In genomic region chr7:158703679-158704523, GRCh38 we compare ENCODE assay signal across 8 cellular contexts. TPM values are rescaled to one million over a fixed set of nuclear protein-coding genes. Genes with fewer than 3 reads are reported as not detected.
DNase-seq lines count a peak whose midpoint lies in the region; ATAC-seq and TF ChIP-seq lines count a peak whose summit lies in the region.
"Not testable (repeated sequence)": the region's sequence is repeated elsewhere in the genome, so short reads cannot be mapped to it uniquely, and the experiment has no call there.

No MANE protein-coding gene starts in this region.

- CTCF ChIA-PET in CD4-positive, alpha-beta memory T cell (lab: Charles Lee; ENCODE audit: partially characterized antibody), result interaction anchor here (0.7 to 1.8 kb wide), 3 partner anchors 7 to 272 kb away, joined by 3 to 11 read pairs (median 4); no protein-coding TSS in a partner anchor

- WGBS in esophagus muscularis mucosa, result 67% methylated on average over 5 of the region's 23 CpGs
- 23% methylated on average over 23 of the region's 23 CpGs for WGBS in liver
- 14 to 50% (median 17%) methylated on average over 15 to 23 of the region's 23 CpGs for WGBS in ovary, 3 donors

- H3K27me3 ChIP-seq in CD4-positive, alpha-beta memory T cell (ENCODE audit: insufficient read depth, low read length); Karpas-422 (ENCODE audit: low read length); esophagus muscularis mucosa; liver (ENCODE audit: control insufficient read depth in 4 of 4, insufficient read depth in 4 of 4, low read length in 3 of 4); ovary; tibial artery: not testable (repeated sequence)

- H3K4me2 ChIP-seq in Karpas-422 (ENCODE audit: low read depth, low read length, poor library complexity, severe bottlenecking), result peak overlapping the region; percentile 94

- H3K27ac Mint-ChIP-seq in CD4-positive, alpha-beta memory T cell, result peak overlapping the region in 6 of 7 donors; percentile 38 to 81 (median 76)
- H3K27ac Mint-ChIP-seq in T-helper 17 cell, result peak overlapping the region; percentile 34

- H3K9me2 ChIP-seq in Karpas-422 (replicated peaks; ENCODE audit: insufficient read depth, low read length), result not testable (repeated sequence)

- not testable (repeated sequence) for TF ChIP-seq RAD21 in liver (IDR thresholded peaks at IDR 0.05)

- not testable (repeated sequence) for H3K9me3 ChIP-seq in CD4-positive, alpha-beta memory T cell (ENCODE audit: control insufficient read depth in 1 of 2, low read length in 2 of 2); Karpas-422 (ENCODE audit: low read length); T-helper 17 cell (ENCODE audit: control insufficient read depth, low read length, poor library complexity, severe bottlenecking); esophagus muscularis mucosa; liver (ENCODE audit: control insufficient read depth in 4 of 4, low read length in 3 of 4); ovary; tibial artery

- H4K20me1 ChIP-seq in Karpas-422 (ENCODE audit: insufficient read depth, low read depth, low read length), result not testable (repeated sequence)

- not testable (repeated sequence) for DNase-seq in CD4-positive, alpha-beta memory T cell; Karpas-422; T-helper 17 cell; astrocyte of the cerebellum (ENCODE audit: low read depth); esophagus muscularis mucosa (ENCODE audit: extremely low spot score); ovary; tibial artery

- H3K9ac ChIP-seq in Karpas-422 (ENCODE audit: low read length), result peak overlapping the region; percentile 94
- peak overlapping the region; percentile 57 to 65 for H3K9ac ChIP-seq in liver (ENCODE audit: low read depth in 1 of 2, low read length in 2 of 2)

- 0 out of 2 replicates have a peak overlapping the region, but pooled peaks have one; percentile 24 for H2AFZ ChIP-seq in Karpas-422 (ENCODE audit: low read length)

- H3K9me3 Mint-ChIP-seq in CD4-positive, alpha-beta memory T cell, result not testable (repeated sequence)

- intact Hi-C loops in CD4-positive, alpha-beta memory T cell (cut with micrococcal nuclease), result loop anchor here (1.0 to 10.0 kb wide), 5 partner anchors 41 to 273 kb away; partner anchors contain the start of genes DYNC2I1 and ESYT2
- intact Hi-C loops in esophagus muscularis mucosa (cut with DNase I) (loop anchor here (10.0 kb wide), 1 partner anchor 161 kb away; no protein-coding TSS in a partner anchor), ovary (cut with DNase I) (loop anchor here in 2 of 4 donors (2.0 to 10.0 kb wide), 3 partner anchors 131 to 273 kb away; no protein-coding TSS in a partner anchor), tibial artery (cut with DNase I; ENCODE audit: low total_unique reads) (loop anchor here (10.0 kb wide), 1 partner anchor 161 kb away; no protein-coding TSS in a partner anchor)

- not testable (repeated sequence) for H3K36me3 Mint-ChIP-seq in CD4-positive, alpha-beta memory T cell; T-helper 17 cell (ENCODE audit: low read depth)

- peaks cover 35% of the 10 kb centered on the region for H3K4me1 ChIP-seq in CD4-positive, alpha-beta memory T cell (ENCODE audit: insufficient read depth, low read length)
- H3K4me1 ChIP-seq in Karpas-422 (ENCODE audit: low read length) (peaks cover 30% of the 10 kb centered on the region), esophagus muscularis mucosa (peaks cover 7 to 23% (median 21%) of the 10 kb centered on the region in 4 donors), liver (ENCODE audit: control insufficient read depth in 4 of 4, insufficient read depth in 4 of 4, low read length in 3 of 4) (peaks cover 1 to 14% (median 7%) of the 10 kb centered on the region in 4 donors), tibial artery (peaks cover 0 to 19% (median 16%) of the 10 kb centered on the region in 4 donors)
- not testable (repeated sequence) for H3K4me1 ChIP-seq in ovary (ENCODE audit: insufficient read depth)

- peak overlapping the region; percentile 81 to 88 for H3K4me3 ChIP-seq in CD4-positive, alpha-beta memory T cell (ENCODE audit: low read length in 2 of 2)
- H3K4me3 ChIP-seq in Karpas-422 (ENCODE audit: low read length) (peak overlapping the region; percentile 92), astrocyte of the cerebellum (ENCODE audit: low read depth, low read length) (peak overlapping the region; percentile 89), esophagus muscularis mucosa (peak overlapping the region; percentile 75 to 92 (median 84)), liver (ENCODE audit: low read depth in 1 of 3, low read length in 3 of 3) (peak overlapping the region; percentile 85 to 95 (median 89)), ovary (peak overlapping the region; percentile 81), tibial artery (peak overlapping the region; percentile 62 to 93)

- peak overlapping the region; percentile 61 to 91 (median 82) for H3K4me3 Mint-ChIP-seq in CD4-positive, alpha-beta memory T cell
- H3K4me3 Mint-ChIP-seq in T-helper 17 cell, result peak overlapping the region; percentile 91

- H3K4me1 Mint-ChIP-seq in CD4-positive, alpha-beta memory T cell, result peaks cover 21 to 32% (median 26%) of the 10 kb centered on the region in 4 donors
- peaks cover 28% of the 10 kb centered on the region for H3K4me1 Mint-ChIP-seq in T-helper 17 cell

- not testable (repeated sequence) for H3K27me3 Mint-ChIP-seq in CD4-positive, alpha-beta memory T cell; T-helper 17 cell

- not testable (repeated sequence) for TF ChIP-seq CTCF in astrocyte of the cerebellum (IDR thresholded peaks at IDR 0.05; ENCODE audit: low read depth, low read length, missing control alignments); esophagus muscularis mucosa (IDR thresholded peaks at IDR 0.05); liver (IDR thresholded peaks at IDR 0.05; ENCODE audit: low read depth, low read length, missing input control); ovary (IDR thresholded peaks at IDR 0.05); tibial artery (IDR thresholded peaks at IDR 0.05)

- not testable (repeated sequence) for TF ChIP-seq POLR2A in esophagus muscularis mucosa (IDR thresholded peaks at IDR 0.05; ENCODE audit: low read depth); ovary (IDR thresholded peaks at IDR 0.05)

- ATAC-seq in T-helper 17 cell, result not testable (repeated sequence)

- peak overlapping the region; percentile 64 for H3K27ac ChIP-seq in CD4-positive, alpha-beta memory T cell (ENCODE audit: low read depth, low read length)
- H3K27ac ChIP-seq in Karpas-422 (ENCODE audit: low read length) (peak overlapping the region; percentile 52; the same call in 1 of the 2 replicates), esophagus muscularis mucosa (replicated peaks in 1 of 4) (peak overlapping the region; percentile 87 to 89 (median 88)), tibial artery (peak overlapping the region; percentile 80 to 81)
- H3K27ac ChIP-seq in liver (ENCODE audit: low read depth in 1 of 2, low read length in 2 of 2); ovary: not testable (repeated sequence)

- TF ChIP-seq EP300 in esophagus muscularis mucosa (IDR thresholded peaks at IDR 0.05); ovary (IDR thresholded peaks at IDR 0.05): not testable (repeated sequence)

- peaks cover 56% of the 10 kb centered on the region for H3K79me2 ChIP-seq in Karpas-422 (ENCODE audit: low read length)

- H3K36me3 ChIP-seq in CD4-positive, alpha-beta memory T cell (ENCODE audit: insufficient read depth, low read length); esophagus muscularis mucosa; liver (ENCODE audit: control insufficient read depth in 4 of 4, insufficient read depth in 3 of 4, low read depth in 1 of 4, low read length in 3 of 4); ovary; tibial artery: not testable (repeated sequence)
- peaks cover 26% of the 10 kb centered on the region for H3K36me3 ChIP-seq in Karpas-422 (ENCODE audit: insufficient read depth, low read length)

- POLR2A ChIA-PET in CD4-positive, alpha-beta memory T cell (lab: Charles Lee; ENCODE audit: partially characterized antibody), result interaction anchor here (0.8 to 2.1 kb wide), 17 partner anchors 8 to 273 kb away, joined by 3 to 35 read pairs (median 5); partner anchors contain the start of genes DYNC2I1 and ESYT2

- in situ Hi-C loops in astrocyte of the cerebellum (cut with HindIII; ENCODE audit: low sequenced_read_pairs), result not testable (repeated sequence)

RNA-seq across cellular contexts. Expression of gene NCAPG2, which starts 0.7 kb away (rescaled TPM):
- 10 to 100 TPM; 15.0 to 17.9 TPM for total RNA-seq in CD4-positive, alpha-beta memory T cell
- 10 to 100 TPM in 1 of 2 donors, 1 to 10 TPM in 1; 7.2 to 12.9 TPM for polyA plus RNA-seq in CD4-positive, alpha-beta memory T cell
- total RNA-seq in Karpas-422 (2014; rRNA removed; shearing (Covaris generic); ENCODE audit: low replicate concordance), result 23.4 and 26.0 TPM in 2 replicates
- 10 to 100 TPM in 1 of 2 donors, 1 to 10 TPM in 1; 8.8 to 38.7 TPM for total RNA-seq in T-helper 17 cell
- total RNA-seq in esophagus muscularis mucosa, result 1 to 10 TPM; 4.2 to 6.2 (median 4.4) TPM
- 10 to 100 TPM in 1 of 2 donors, 1 to 10 TPM in 1; 4.6 to 37.4 TPM for total RNA-seq in liver
- 1 to 10 TPM in 1 of 2 donors, under 1 TPM in 1; 0.89 to 2.7 TPM for polyA plus RNA-seq in liver
- total RNA-seq in ovary, result 1 to 10 TPM; 4.2 to 9.3 (median 6.0) TPM
- polyA plus RNA-seq in ovary, result 1 to 10 TPM; 3.2 to 4.8 TPM
